Comparison of ENCODE assay signal across 16 cellular contexts in the genomic region with DNA sequence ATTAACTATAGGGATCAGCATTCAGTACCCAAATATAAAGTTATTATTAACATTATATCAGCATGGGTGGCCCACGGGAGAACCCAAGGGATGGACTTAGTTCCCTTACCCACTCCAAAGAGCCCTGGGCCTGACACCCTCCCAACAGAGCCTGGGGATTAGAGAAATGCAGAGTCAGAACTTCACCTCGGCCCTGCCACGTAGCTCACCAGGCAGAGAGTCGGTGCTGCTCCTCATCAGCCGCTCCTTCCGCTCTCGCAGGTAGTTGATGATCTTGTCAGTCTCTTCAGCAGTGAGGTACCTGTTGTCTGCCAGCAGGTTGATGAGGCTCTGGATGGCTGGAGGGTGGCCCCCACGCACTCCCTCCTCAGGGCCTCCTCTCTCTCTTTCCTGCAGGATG. TPM values are rescaled to one million over a fixed set of nuclear protein-coding genes. Genes with fewer than 3 reads are reported as not detected.
"Had no signal": no experiment of that assay in that cellular context is flagged by ENCODE, and none has a peak within 500 bp of the region (broad histone marks: within the 10 kb centered on the region; RNA-seq: fewer than 3 reads in every experiment).

No MANE protein-coding gene starts in this region.

- H3K27ac Mint-ChIP-seq: activated CD4-positive, alpha-beta T cell treated with anti-CD3 and anti-CD28 coated beads, Interleukin-2, amount 10 ng/mL, durations not matched to agents 7 days and 5 days; activated naive CD8-positive, alpha-beta T cell; natural killer cell had no signal

- ATAC-seq: heart left ventricle, left lobe of liver, mucosa of descending colon, natural killer cell had no signal

- H3K9me3 Mint-ChIP-seq: activated CD4-positive, alpha-beta T cell treated with anti-CD3 and anti-CD28 coated beads, Interleukin-2, amount 10 ng/mL, durations not matched to agents 7 days and 5 days; natural killer cell had no signal

- H3K4me3 Mint-ChIP-seq: activated CD4-positive, alpha-beta T cell treated with anti-CD3 and anti-CD28 coated beads, Interleukin-2, amount 10 ng/mL, durations not matched to agents 7 days and 5 days; activated naive CD8-positive, alpha-beta T cell; natural killer cell had no signal

- DNase-seq: activated CD4-positive, alpha-beta T cell treated with anti-CD3 and anti-CD28 coated beads, Interleukin-2, amount 10 ng/mL, durations not matched to agents 7 days and 5 days; activated CD8-positive, alpha-beta memory T cell treated with anti-CD3 and anti-CD28 coated beads, Interleukin-2, amount 50 U/mL, for 4 hours; activated effector memory CD4-positive, alpha-beta T cell treated with Interleukin-2 at 50 U/mL for 16 hours; anterior cingulate cortex; cerebellar nuclear complex; heart left ventricle; mucosa of descending colon; natural killer cell; small intestine; trophoblast cell had no signal

RNA-seq across cellular contexts. Expression of gene SLC12A5, which starts 34.1 kb away (rescaled TPM):
- total RNA-seq: left lobe of liver, right atrium auricular region had no signal

RNA-seq across cellular contexts. Expression of gene MMP9, which starts 54.4 kb away (rescaled TPM):
- total RNA-seq: activated CD4-positive, alpha-beta T cell treated with anti-CD3 and anti-CD28 coated beads, Interleukin-2, amount 10 ng/mL, durations not matched to agents 7 days and 5 days; endothelial cell of umbilical vein; fibroblast of lung; SK-MEL-5 had no signal

RNA-seq across cellular contexts. Expression of gene CD40, which starts 55.0 kb away (rescaled TPM):
- total RNA-seq: SK-MEL-5 had no signal
